Comparison of ENCODE assay signal across 28 cellular contexts in the genomic region with DNA sequence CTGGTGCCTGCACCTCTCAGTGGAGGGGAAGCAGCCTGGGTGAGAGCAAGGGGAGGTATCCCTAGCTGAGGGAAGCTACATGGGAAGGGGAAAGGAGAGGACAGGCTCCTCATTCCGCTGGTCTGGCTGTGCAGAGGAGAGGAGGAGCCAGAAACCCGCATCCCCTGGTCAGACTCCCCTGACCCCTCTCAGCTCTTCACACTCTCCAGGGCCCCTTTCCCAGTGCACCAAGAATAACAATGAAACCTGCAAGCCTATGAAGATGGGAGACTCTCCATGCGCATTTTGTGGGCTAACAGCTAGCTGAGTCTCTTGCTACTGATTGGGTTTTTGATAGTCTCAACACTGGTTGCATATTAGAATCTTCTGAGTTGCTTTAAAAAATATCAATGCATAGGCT.
"Had no signal": no experiment of that assay in that cellular context is flagged by ENCODE, and none has a peak within 500 bp of the region (broad histone marks: within the 10 kb centered on the region; RNA-seq: fewer than 3 reads in every experiment).

No MANE protein-coding gene starts in this region.

- H3K9me3 Mint-ChIP-seq: mesothelial cell of epicardium, nephron progenitor cell had no signal

- H3K4me1 Mint-ChIP-seq: immature natural killer cell; naive B cell; natural killer cell; nephron progenitor cell; stimulated activated naive B cell treated with anti-CD40 and anti-IgM and Interleukin-4, amounts not matched to agents 10 μg/mL and 1 μg/mL and 100 μg/mL, for 72 hours had no signal

- ATAC-seq: left colon; left lung; lower lobe of right lung; natural killer cell; right lobe of liver; stimulated activated naive B cell treated with anti-CD40 and anti-IgM and Interleukin-4, amounts not matched to agents 10 μg/mL and 1 μg/mL and 100 μg/mL, for 72 hours; stimulated activated naive CD8-positive, alpha-beta T cell treated with anti-CD3 and anti-CD28 coated beads, Interleukin-15, Interleukin-2, amounts not matched to agents 100 U/mL and 50 U/mL, for 24 hours; upper lobe of right lung had no signal

- H3K9ac ChIP-seq: neural progenitor cell had no signal

- H3K4me3 Mint-ChIP-seq: immature natural killer cell; mesothelial cell of epicardium; naive B cell; natural killer cell; nephron progenitor cell; neural progenitor cell; stimulated activated naive B cell treated with anti-CD40 and anti-IgM and Interleukin-4, amounts not matched to agents 10 μg/mL and 1 μg/mL and 100 μg/mL, for 72 hours had no signal

- DNase-seq: hippocampal formation; immature natural killer cell; kidney; left colon; left lung; lower lobe of right lung; mammary epithelial cell; mesenchymal stem cell; naive B cell; natural killer cell; nephron progenitor cell; ovary; right lobe of liver; stimulated activated CD4-positive, alpha-beta T cell treated with anti-CD3 and anti-CD28 coated beads, Interleukin-15, amount 100 ng/mL, for 24 hours; stimulated activated CD4-positive, alpha-beta T cell treated with anti-CD3 and anti-CD28 coated beads, Interleukin-2, amount 100 ng/mL, for 24 hours; stimulated activated CD4-positive, alpha-beta T cell treated with anti-CD3 and anti-CD28 coated beads, Interleukin-4, amount 100 ng/mL, for 1 hour; stimulated activated naive B cell treated with anti-CD40 and anti-IgM and Interleukin-4, amounts not matched to agents 10 μg/mL and 1 μg/mL and 100 μg/mL, for 72 hours; stimulated activated naive CD8-positive, alpha-beta T cell treated with anti-CD3 and anti-CD28 coated beads, Interleukin-15, Interleukin-2, amounts not matched to agents 100 U/mL and 50 U/mL, for 24 hours; stomach; testis; thyroid gland; transverse colon; upper lobe of right lung; uterus had no signal

- H3K36me3 Mint-ChIP-seq: immature natural killer cell; mesothelial cell of epicardium; naive B cell; natural killer cell; neural progenitor cell; stimulated activated naive B cell treated with anti-CD40 and anti-IgM and Interleukin-4, amounts not matched to agents 10 μg/mL and 1 μg/mL and 100 μg/mL, for 72 hours had no signal

- H3K27me3 Mint-ChIP-seq: naive B cell; stimulated activated naive B cell treated with anti-CD40 and anti-IgM and Interleukin-4, amounts not matched to agents 10 μg/mL and 1 μg/mL and 100 μg/mL, for 72 hours had no signal

- H3K9me3 ChIP-seq: left lung, lower lobe of right lung, ovary, right atrium auricular region, right lobe of liver, stomach, testis, thyroid gland, transverse colon, upper lobe of right lung, uterus had no signal

- H3K4me2 ChIP-seq: neural progenitor cell, smooth muscle cell had no signal

- H2AFZ ChIP-seq: neural progenitor cell had no signal

- H3K36me3 ChIP-seq: left lung, lower lobe of right lung, neural progenitor cell, ovary, right atrium auricular region, right lobe of liver, stomach, thyroid gland, transverse colon, upper lobe of right lung, uterus had no signal

- H3K4me3 ChIP-seq: left lung, lower lobe of right lung, neural progenitor cell, ovary, right atrium auricular region, right lobe of liver, smooth muscle cell, stomach, testis, thyroid gland, transverse colon, upper lobe of right lung, uterus had no signal

- H3K27me3 ChIP-seq: left lung, neural progenitor cell, ovary, right atrium auricular region, right lobe of liver, stomach, testis, thyroid gland, transverse colon, upper lobe of right lung, uterus had no signal

- H3K27ac Mint-ChIP-seq: immature natural killer cell; mesothelial cell of epicardium; naive B cell; natural killer cell; neural progenitor cell; stimulated activated naive B cell treated with anti-CD40 and anti-IgM and Interleukin-4, amounts not matched to agents 10 μg/mL and 1 μg/mL and 100 μg/mL, for 72 hours had no signal

- H3K4me1 ChIP-seq: left lung, lower lobe of right lung, right atrium auricular region, right lobe of liver, stomach, testis, upper lobe of right lung, uterus had no signal

- H3K27ac ChIP-seq: left lung, lower lobe of right lung, neural progenitor cell, ovary, right atrium auricular region, right lobe of liver, stomach, testis, thyroid gland, transverse colon, upper lobe of right lung, uterus had no signal
